In genomic region chr6:1394591-1395463, GRCh38 we compare ENCODE assay signal across 18 cellular contexts. TPM values are rescaled to one million over a fixed set of nuclear protein-coding genes. Genes with fewer than 3 reads are reported as not detected.
A peak's percentile ranks its signal among the peaks of the same experiment; 100 is the strongest.
DNase-seq lines count a peak whose midpoint lies in the region; ATAC-seq and TF ChIP-seq lines count a peak whose summit lies in the region.
"Had no signal": no experiment of that assay in that cellular context is flagged by ENCODE, and none has a peak within 500 bp of the region (broad histone marks: within the 10 kb centered on the region; RNA-seq: fewer than 3 reads in every experiment).

No MANE protein-coding gene starts in this region.

- no peak overlapping the region for H3K27ac Mint-ChIP-seq in WTC11
- H3K27ac Mint-ChIP-seq: activated B cell treated with CpG ODN at 0.5 μM for 24 hours; activated CD8-positive, alpha-beta T cell treated with anti-CD3 and anti-CD28 coated beads, Interleukin-2, amount 10 ng/mL, durations not matched to agents 7 days and 5 days; activated naive CD4-positive, alpha-beta T cell treated with anti-CD3 and anti-CD28 coated beads, Interleukin-2, amount 50 U/mL, for 24 hours; CD8-positive, alpha-beta T cell had no signal

- intact Hi-C loops in testis (cut with DNase I; ENCODE audit: low total_unique reads): no loop called here

- DNase-seq in ELR (ENCODE audit: low read depth) (peak; percentile 48), WTC11 (ENCODE audit: low spot score) (no peak), fibroblast of the aortic adventitia (ENCODE audit: low read depth) (no peak), retina (peak; percentile 55), testis (no peak), GM13977 (ENCODE audit: low spot score) (no peak)
- DNase-seq: activated B cell treated with CpG ODN at 0.5 μM for 24 hours; activated CD8-positive, alpha-beta T cell treated with anti-CD3 and anti-CD28 coated beads, Interleukin-2, amount 10 ng/mL, durations not matched to agents 7 days and 5 days; activated T-cell treated with anti-CD3 and anti-CD28 coated beads, Interleukin-2, amount 50 U/mL, for 4 hours; CD8-positive, alpha-beta T cell; DMS79; NCI-H1417 treated with DMSO at 0.1 percent for 48 hours; NCI-H526 treated with DMSO at 0.1 percent for 48 hours; SIG-M5; T-helper 2 cell had no signal

- no peaks in the 10 kb centered on the region for H3K36me3 ChIP-seq in testis (ENCODE audit: low read depth, missing control alignments)

- H3K4me1 ChIP-seq in testis: peaks cover 1% of the 10 kb centered on the region

- H3K36me3 Mint-ChIP-seq in WTC11: no peaks in the 10 kb centered on the region
- H3K36me3 Mint-ChIP-seq: activated naive CD4-positive, alpha-beta T cell treated with anti-CD3 and anti-CD28 coated beads, Interleukin-2, amount 50 U/mL, for 24 hours; CD8-positive, alpha-beta T cell had no signal

- no peaks in the 10 kb centered on the region for H3K9me3 Mint-ChIP-seq in WTC11
- H3K9me3 Mint-ChIP-seq: activated B cell treated with CpG ODN at 0.5 μM for 24 hours; activated naive CD4-positive, alpha-beta T cell treated with anti-CD3 and anti-CD28 coated beads, Interleukin-2, amount 50 U/mL, for 24 hours; activated T-cell treated with anti-CD3 and anti-CD28 coated beads, Interleukin-2, amount 50 U/mL, for 4 hours; CD8-positive, alpha-beta T cell had no signal

- ATAC-seq in WTC11 (no peak), HG03139 (IDR thresholded peaks at IDR 0.05; ENCODE audit: unreplicated experiment) (no peak), GM21515 (IDR thresholded peaks at IDR 0.05; ENCODE audit: unreplicated experiment) (no peak)
- ATAC-seq: activated CD8-positive, alpha-beta T cell treated with anti-CD3 and anti-CD28 coated beads, Interleukin-2, amount 10 ng/mL, durations not matched to agents 7 days and 5 days; activated T-cell treated with anti-CD3 and anti-CD28 coated beads, Interleukin-2, amount 50 U/mL, for 4 hours; CD8-positive, alpha-beta T cell had no signal

- no peaks in the 10 kb centered on the region for H3K27me3 ChIP-seq in testis

- POLR2A ChIA-PET in WTC11 (lab: Charles Lee): no interaction called here

- no peak overlapping the region for H3K27ac ChIP-seq in testis

- no peak for TF ChIP-seq POLR2A in testis (IDR thresholded peaks at IDR 0.05)

- CTCF ChIA-PET in WTC11 (lab: Charles Lee): interaction anchor here (0.6 to 2.6 kb wide), 6 partner anchors 11 to 192 kb away, joined by 3 to 23 read pairs (median 3); no protein-coding TSS in a partner anchor

- in situ Hi-C loops in GM13977 (cut with MboI; ENCODE audit: low pct_unique_long_range_greater_than_20kb, low sequenced_read_pairs, unreplicated experiment): loop anchor here (25.0 kb wide), 1 partner anchor 808 kb away; no protein-coding TSS in a partner anchor

- H3K27me3 Mint-ChIP-seq in WTC11 (ENCODE audit: low read depth): peaks cover 98% of the 10 kb centered on the region

- peak overlapping the region; percentile 11; the same call in 1 of the 2 replicates for H3K4me3 Mint-ChIP-seq in WTC11
- H3K4me3 Mint-ChIP-seq: activated B cell treated with CpG ODN at 0.5 μM for 24 hours; activated CD8-positive, alpha-beta T cell treated with anti-CD3 and anti-CD28 coated beads, Interleukin-2, amount 10 ng/mL, durations not matched to agents 7 days and 5 days; activated naive CD4-positive, alpha-beta T cell treated with anti-CD3 and anti-CD28 coated beads, Interleukin-2, amount 50 U/mL, for 24 hours; activated T-cell treated with anti-CD3 and anti-CD28 coated beads, Interleukin-2, amount 50 U/mL, for 4 hours; CD8-positive, alpha-beta T cell had no signal

- peak overlapping the region; percentile 1 for H3K4me3 ChIP-seq in fibroblast of the aortic adventitia (ENCODE audit: low read depth, low read length)
- no peak overlapping the region for H3K4me3 ChIP-seq in testis

- TF ChIP-seq CTCF in WTC11 (IDR thresholded peaks at IDR 0.05) (no peak), fibroblast of the aortic adventitia (IDR thresholded peaks at IDR 0.05; ENCODE audit: insufficient read depth, low read length) (no peak), testis (IDR thresholded peaks at IDR 0.05) (no peak), GM13977 (IDR thresholded peaks at IDR 0.05; ENCODE audit: extremely low read depth, insufficient read depth, missing control alignments) (no peak)

- 52 to 58% methylated on average over 19 to 20 of the region's 20 CpGs for WGBS in testis, 2 donors

- H3K4me1 Mint-ChIP-seq in WTC11: peaks cover 37% of the 10 kb centered on the region

- no peaks in the 10 kb centered on the region for H3K9me3 ChIP-seq in testis

TF ChIP-seq in WTC11, 78 proteins besides CTCF, POLR2A, EP300 and RAD21:
- TF ChIP-seq USF2 (CRISPR knock-in tag; IDR thresholded peaks at IDR 0.05) (peak; percentile 24; the same call in 1 of the 2 replicates), PRDM15 (CRISPR knock-in tag; IDR thresholded peaks at IDR 0.05) (no peak), ZNF232 (CRISPR knock-in tag; IDR thresholded peaks at IDR 0.05) (no peak)

RNA-seq across cellular contexts. Expression of gene FOXF2, which starts 5.5 kb away (rescaled TPM):
- total RNA-seq in WTC11 (2021): 0.07 to 0.11 TPM in 2 of 3 replicates, not detected in the other
- total RNA-seq in fibroblast of the aortic adventitia (ENCODE audit: low replicate concordance): 0.25 and 8.1 TPM in 2 replicates
- 1 to 10 TPM; 3.3 to 4.7 TPM for total RNA-seq in testis
- polyA plus RNA-seq in testis (ENCODE audit: insufficient read depth, low read depth, low replicate concordance): 1.2 TPM
- total RNA-seq: activated B cell treated with CpG ODN at 0.5 μM for 24 hours; activated CD8-positive, alpha-beta T cell treated with anti-CD3 and anti-CD28 coated beads, Interleukin-2, amount 10 ng/mL, durations not matched to agents 7 days and 5 days; CD8-positive, alpha-beta T cell had no signal

Comparison
In these comparisons a context has a peak if more than half of its experiments do, and no peak if none do; other contexts are left out.
1. DNase-seq: peak in ELR (single experiment) and retina (single experiment); none in WTC11 (single experiment), fibroblast of the aortic adventitia (single experiment), testis (single experiment) and GM13977 (single experiment).